Comparison of ENCODE assay signal across 15 cellular contexts in genomic region chr10:70729763-70730357, GRCh38. TPM values are rescaled to one million over a fixed set of nuclear protein-coding genes. Genes with fewer than 3 reads are reported as not detected.
DNase-seq lines count a peak whose midpoint lies in the region; ATAC-seq and TF ChIP-seq lines count a peak whose summit lies in the region.
"Had no signal": no experiment of that assay in that cellular context is flagged by ENCODE, and none has a peak within 500 bp of the region (broad histone marks: within the 10 kb centered on the region; RNA-seq: fewer than 3 reads in every experiment).

No MANE protein-coding gene starts in this region.

- H3K4me1 ChIP-seq in mucosa of descending colon (ENCODE audit: low read depth): no peaks in the 10 kb centered on the region
- H3K4me1 ChIP-seq: neural progenitor cell had no signal

- intact Hi-C loops in mucosa of descending colon (cut with DNase I, micrococcal nuclease): no loop called here

- in situ Hi-C loops in G401 (cut with HindIII; ENCODE audit: low sequenced_read_pairs): no loop called here

- TF ChIP-seq CTCF in mucosa of descending colon (IDR thresholded peaks at IDR 0.05): no peak

- H3K9me3 ChIP-seq in mucosa of descending colon: no peaks in the 10 kb centered on the region

- no peaks in the 10 kb centered on the region for H3K36me3 ChIP-seq in mucosa of descending colon (ENCODE audit: low read depth)
- H3K36me3 ChIP-seq: neural progenitor cell had no signal

- DNase-seq in G401 (ENCODE audit: low spot score) (peak; percentile 41), NCI-H187 treated with DMSO at 0.1 percent for 48 hours (lab: John Stamatoyannopoulos, UW) (peak; percentile 72), NCI-H774 (lab: John Stamatoyannopoulos, UW) (peak; percentile 60), mucosa of descending colon (peak in 2 of 3 donors; percentile 23 to 51), iPS-NIHi11 (ENCODE audit: low spot score) (no peak), inferior parietal cortex (ENCODE audit: extremely low spot score) (no peak)
- no peak for DNase-seq in stimulated activated CD4-positive, alpha-beta T cell treated with anti-CD3 and anti-CD28 coated beads, Interleukin-4, amount 100 ng/mL, for 4 hours
- no peak for DNase-seq in stimulated activated CD4-positive, alpha-beta T cell treated with anti-CD3 and anti-CD28 coated beads, Interleukin-1b, Interleukin-23, amount 100 ng/mL, for 48 hours
- DNase-seq: activated CD4-positive, alpha-beta T cell treated with anti-CD3 and anti-CD28 coated beads, Interleukin-2, amount 50 U/mL, for 48 hours; activated effector memory CD4-positive, alpha-beta T cell treated with Interleukin-2 at 50 U/mL for 16 hours; left colon; NCI-H1048; T-helper 2 cell had no signal

- peak; percentile 38 for ATAC-seq in mucosa of descending colon
- ATAC-seq: left colon, Panc1 had no signal

- H3K4me3 ChIP-seq in mucosa of descending colon: no peak overlapping the region
- H3K4me3 ChIP-seq: neural progenitor cell had no signal

RNA-seq across cellular contexts. Expression of gene TBATA, which starts 55.3 kb away (rescaled TPM):
- not detected in 2 replicates for total RNA-seq in G401 (2014; rRNA removed; shearing (Covaris generic))
- not detected for total RNA-seq in mucosa of descending colon
- total RNA-seq: left colon had no signal

RNA-seq across cellular contexts. Expression of gene ADAMTS14, which starts 57.6 kb away (rescaled TPM):
- total RNA-seq in G401 (2014; rRNA removed; shearing (Covaris generic)): 0.03 TPM in 1 of 2 replicates, not detected in the other
- total RNA-seq in mucosa of descending colon: 1 to 10 TPM; 1.8 to 2.1 (median 2.1) TPM

Comparison
In these comparisons a context has a peak if more than half of its experiments do, and no peak if none do; other contexts are left out.
1. DNase-seq: peak in G401 (single experiment), NCI-H187 treated with DMSO at 0.1 percent for 48 hours (single experiment), NCI-H774 (single experiment) and mucosa of descending colon (2 of 3); none in iPS-NIHi11 (single experiment), stimulated activated CD4-positive, alpha-beta T cell treated with anti-CD3 and anti-CD28 coated beads, Interleukin-4, amount 100 ng/mL, for 4 hours (0 of 2), inferior parietal cortex (single experiment) and stimulated activated CD4-positive, alpha-beta T cell treated with anti-CD3 and anti-CD28 coated beads, Interleukin-1b, Interleukin-23, amount 100 ng/mL, for 48 hours (single experiment).